ENCODE assay signal across 16 cellular contexts in the genomic region with DNA sequence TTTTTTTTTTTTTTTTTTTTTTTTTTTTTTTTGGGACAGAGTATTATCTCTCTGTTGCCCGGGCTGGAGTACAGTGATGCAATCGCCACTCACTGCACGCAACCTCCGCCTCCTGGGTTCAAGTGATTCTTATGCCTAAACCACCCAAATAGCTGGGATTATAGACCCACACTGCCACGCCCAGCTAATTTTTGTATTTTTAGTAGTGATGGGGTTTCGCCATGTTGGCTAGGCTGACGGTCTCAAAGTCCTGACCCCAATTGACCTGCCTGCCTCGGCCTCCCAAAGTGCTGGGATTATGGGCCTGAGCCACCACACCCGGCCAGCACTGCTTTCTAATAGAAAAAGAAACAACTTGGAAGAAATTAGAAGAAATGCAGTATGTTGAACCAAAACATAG. TPM values are rescaled to one million over a fixed set of nuclear protein-coding genes. Genes with fewer than 3 reads are reported as not detected.
DNase-seq lines count a peak whose midpoint lies in the region; ATAC-seq and TF ChIP-seq lines count a peak whose summit lies in the region.
"Had no signal": no experiment of that assay in that cellular context is flagged by ENCODE, and none has a peak within 500 bp of the region (broad histone marks: within the 10 kb centered on the region; RNA-seq: fewer than 3 reads in every experiment).

No MANE protein-coding gene starts in this region.

- no peaks in the 10 kb centered on the region for H4K20me1 ChIP-seq in H9 (ENCODE audit: control insufficient read depth, insufficient read depth, insufficient read length)
- no peaks in the 10 kb centered on the region for H4K20me1 ChIP-seq in neural progenitor cell (ENCODE audit: low read depth)

- no peaks in the 10 kb centered on the region for H3K23me2 ChIP-seq in H9 (ENCODE audit: insufficient read length, low read depth, low read length, poor library complexity, severe bottlenecking)

- H2BK15ac ChIP-seq in H9 (ENCODE audit: low read depth, low read length), result no peak overlapping the region

- no peak overlapping the region for H3T11ph ChIP-seq in H9 (ENCODE audit: low read length)

- ATAC-seq in gastroesophageal sphincter, result peak; percentile 77
- peak in 2 of 4 donors; percentile 54 to 56 for ATAC-seq in psoas muscle

- no CpG with 5 or more reads among the region's 9 CpGs for WGBS in H9 (ENCODE audit: extremely low coverage, insufficient read length, low lambda C conversion rate)
- 80 to 87% methylated on average over 6 to 7 of the region's 9 CpGs for WGBS in gastroesophageal sphincter (ENCODE audit: low coverage in 1 of 2), 2 donors
- 84 to 87% (median 87%) methylated on average over 9 of the region's 9 CpGs for WGBS in psoas muscle, 3 donors

- H4K5ac ChIP-seq in H9 (ENCODE audit: insufficient read length, low read depth, low read length), result no peak overlapping the region

- no peak overlapping the region for H3K14ac ChIP-seq in H9 (ENCODE audit: insufficient read depth, low read length)

- H4K91ac ChIP-seq in H9 (ENCODE audit: insufficient read length, low read depth, low read length), result no peak overlapping the region

- H3K4me2 ChIP-seq in H9 (ENCODE audit: insufficient read depth, insufficient read length, low read length) (no peak overlapping the region), neural progenitor cell (no peak overlapping the region)

- no peak overlapping the region for H3K4me3 Mint-ChIP-seq in H9
- no peak overlapping the region for H3K4me3 Mint-ChIP-seq in neural progenitor cell
- H3K4me3 Mint-ChIP-seq in activated T-cell treated with anti-CD3 and anti-CD28 coated beads, Interleukin-2, amount 50 U/mL, for 24 hours, result no peak overlapping the region
- H3K4me3 Mint-ChIP-seq: CD4-positive, alpha-beta memory T cell had no signal

- DNase-seq in H9, result no peak
- peak; percentile 65 to 71 for DNase-seq in psoas muscle
- DNase-seq in effector CD8-positive, alpha-beta T cell (lab: John Stamatoyannopoulos, UW), result no peak
- no peak for DNase-seq in neural progenitor cell (ENCODE audit: low spot score)
- DNase-seq in NK-92 (lab: John Stamatoyannopoulos, UW; ENCODE audit: unreplicated experiment), result no peak
- DNase-seq in activated T-cell treated with anti-CD3 and anti-CD28 coated beads, Interleukin-2, amount 50 U/mL, for 24 hours, result no peak
- DNase-seq: CD4-positive, alpha-beta memory T cell; GF-D8; GM23248; KBM-7; NCI-H1048; NCI-H146; NCI-H2171; NCI-H82 had no signal

- no peak overlapping the region for H3K56ac ChIP-seq in H9 (ENCODE audit: insufficient read length, low read depth, low read length)

- H3K27me3 Mint-ChIP-seq in H9 (ENCODE audit: low read depth) (no peaks in the 10 kb centered on the region), neural progenitor cell (ENCODE audit: insufficient read depth, low read depth) (peaks cover 2% of the 10 kb centered on the region)
- H3K27me3 Mint-ChIP-seq in activated T-cell treated with anti-CD3 and anti-CD28 coated beads, Interleukin-2, amount 50 U/mL, for 24 hours, result no peaks in the 10 kb centered on the region
- H3K27me3 Mint-ChIP-seq: CD4-positive, alpha-beta memory T cell had no signal

- peaks cover 7% of the 10 kb centered on the region; the same call in 1 of the 2 replicates for H3K4me1 ChIP-seq in H9 (ENCODE audit: insufficient read depth, low read length)
- H3K4me1 ChIP-seq in gastroesophageal sphincter, result no peaks in the 10 kb centered on the region
- no peaks in the 10 kb centered on the region for H3K4me1 ChIP-seq in psoas muscle
- no peaks in the 10 kb centered on the region for H3K4me1 ChIP-seq in neural progenitor cell

- no peak overlapping the region for H3K4ac ChIP-seq in H9 (ENCODE audit: low read depth, low read length)

- intact Hi-C loops in psoas muscle (cut with DNase I), result no loop called here

- H2BK20ac ChIP-seq in H9 (ENCODE audit: low read depth, low read length, poor library complexity, severe bottlenecking), result no peak overlapping the region

- no peak overlapping the region for H2BK12ac ChIP-seq in H9 (ENCODE audit: insufficient read length, low read depth, low read length)

- peaks cover 0 to 76% of the 10 kb centered on the region in 2 donors for H3K36me3 ChIP-seq in gastroesophageal sphincter
- peaks cover 5 to 79% of the 10 kb centered on the region in 2 donors for H3K36me3 ChIP-seq in psoas muscle (ENCODE audit: insufficient read depth in 1 of 2, low read depth in 1 of 2)
- peaks cover 5% of the 10 kb centered on the region for H3K36me3 ChIP-seq in neural progenitor cell

- no peak for TF ChIP-seq POLR2A in gastroesophageal sphincter (IDR thresholded peaks at IDR 0.05)

- H3F3A ChIP-seq in neural progenitor cell (ENCODE audit: low read depth), result no peaks in the 10 kb centered on the region

- no peaks in the 10 kb centered on the region for H3K79me1 ChIP-seq in H9 (ENCODE audit: insufficient read depth, low read depth, low read length, poor library complexity, severe bottlenecking)

- no peak overlapping the region for H2AK5ac ChIP-seq in H9 (ENCODE audit: insufficient read length, low read length)

- H3K9me3 Mint-ChIP-seq in H9 (no peaks in the 10 kb centered on the region), neural progenitor cell (no peaks in the 10 kb centered on the region)
- no peaks in the 10 kb centered on the region for H3K9me3 Mint-ChIP-seq in activated T-cell treated with anti-CD3 and anti-CD28 coated beads, Interleukin-2, amount 50 U/mL, for 24 hours
- H3K9me3 Mint-ChIP-seq: CD4-positive, alpha-beta memory T cell had no signal

- H3K18ac ChIP-seq in H9 (ENCODE audit: insufficient read length, low read depth, low read length), result no peak overlapping the region

- H3K79me2 ChIP-seq in H9 (ENCODE audit: insufficient read depth, low read length), result no peaks in the 10 kb centered on the region
- no peaks in the 10 kb centered on the region for H3K79me2 ChIP-seq in neural progenitor cell (ENCODE audit: low read depth)

- H4K8ac ChIP-seq in H9 (replicated peaks; ENCODE audit: insufficient read length, low read depth, low read length), result no peak overlapping the region

- no peaks in the 10 kb centered on the region for H3K27me3 ChIP-seq in H9 (ENCODE audit: insufficient read depth, low read length)
- H3K27me3 ChIP-seq in gastroesophageal sphincter, result no peaks in the 10 kb centered on the region
- no peaks in the 10 kb centered on the region for H3K27me3 ChIP-seq in psoas muscle (ENCODE audit: insufficient read depth in 3 of 3, low read length in 2 of 3)
- no peaks in the 10 kb centered on the region for H3K27me3 ChIP-seq in neural progenitor cell

- TF ChIP-seq CTCF in H9 (conservative IDR thresholded peaks at IDR 0.05) (no peak), VCaP (conservative IDR thresholded peaks at IDR 0.05) (no peak), gastroesophageal sphincter (IDR thresholded peaks at IDR 0.05) (no peak), psoas muscle (IDR thresholded peaks at IDR 0.05) (no peak), neural progenitor cell (IDR thresholded peaks at IDR 0.05) (no peak)

- H3K36me3 Mint-ChIP-seq in H9 (ENCODE audit: insufficient read depth in 1 of 3, low read depth in 3 of 3) (peaks cover 34 to 57% (median 56%) of the 10 kb centered on the region in 3 experiments; a peak in 6 of 7 replicates), neural progenitor cell (peaks cover 25% of the 10 kb centered on the region)
- peaks cover 83% of the 10 kb centered on the region for H3K36me3 Mint-ChIP-seq in activated T-cell treated with anti-CD3 and anti-CD28 coated beads, Interleukin-2, amount 50 U/mL, for 24 hours (ENCODE audit: low read depth)

- no peak overlapping the region for H3K23ac ChIP-seq in H9 (ENCODE audit: insufficient read length, low read depth, low read length)

- peak overlapping the region in 2 of 3 experiments; percentile 35 to 62; a peak in 2 of 7 replicates for H3K27ac Mint-ChIP-seq in H9
- no peak overlapping the region for H3K27ac Mint-ChIP-seq in neural progenitor cell
- no peak overlapping the region for H3K27ac Mint-ChIP-seq in activated T-cell treated with anti-CD3 and anti-CD28 coated beads, Interleukin-2, amount 50 U/mL, for 24 hours

- H3K9ac ChIP-seq in H9 (ENCODE audit: extremely low read depth, insufficient read length, low read length) (no peak overlapping the region), neural progenitor cell (no peak overlapping the region)
- H3K9ac ChIP-seq: GM23248 had no signal

- no peak overlapping the region for H2BK120ac ChIP-seq in H9 (ENCODE audit: low read depth, low read length, poor library complexity, severe bottlenecking)

- H3K27ac ChIP-seq in H9 (ENCODE audit: insufficient read length, low read depth, low read length) (no peak overlapping the region), VCaP (peak overlapping the region; percentile 65), gastroesophageal sphincter (no peak overlapping the region), psoas muscle (no peak overlapping the region), neural progenitor cell (no peak overlapping the region)
- H3K27ac ChIP-seq: GM23248 had no signal

- no peaks in the 10 kb centered on the region for H3K9me3 ChIP-seq in H9 (ENCODE audit: control insufficient read depth, low read depth, low read length)
- H3K9me3 ChIP-seq in gastroesophageal sphincter, result no peaks in the 10 kb centered on the region
- H3K9me3 ChIP-seq in psoas muscle, result no peaks in the 10 kb centered on the region
- no peaks in the 10 kb centered on the region for H3K9me3 ChIP-seq in neural progenitor cell (ENCODE audit: low read depth)

- H2AFZ ChIP-seq in H9 (ENCODE audit: low read length) (no peak overlapping the region), neural progenitor cell (replicated peaks) (no peak overlapping the region)
- H2AFZ ChIP-seq: GM23248 had no signal

- no peak overlapping the region for H3K4me3 ChIP-seq in gastroesophageal sphincter
- no peak overlapping the region for H3K4me3 ChIP-seq in psoas muscle
- H3K4me3 ChIP-seq in neural progenitor cell, result no peak overlapping the region
- H3K4me3 ChIP-seq: GM23248 had no signal

- no peak for TF ChIP-seq EP300 in gastroesophageal sphincter (IDR thresholded peaks at IDR 0.05)

- no peak overlapping the region for H2BK5ac ChIP-seq in H9 (ENCODE audit: insufficient read length, low read length)

- H3K4me1 Mint-ChIP-seq in H9, result peaks cover 37 to 44% of the 10 kb centered on the region in 2 experiments
- H3K4me1 Mint-ChIP-seq in neural progenitor cell, result no peaks in the 10 kb centered on the region
- peaks cover 12% of the 10 kb centered on the region for H3K4me1 Mint-ChIP-seq in activated T-cell treated with anti-CD3 and anti-CD28 coated beads, Interleukin-2, amount 50 U/mL, for 24 hours (ENCODE audit: low read depth)

RNA-seq across cellular contexts. Expression of a gene that starts 39.2 kb away (rescaled TPM):
- total RNA-seq in H9 (2021), result 62.6 and 63.3 TPM in 2 replicates
- total RNA-seq in gastroesophageal sphincter, result 10 to 100 TPM; 39.3 to 62.9 (median 58.9) TPM
- 10 to 100 TPM; 55.2 to 64.3 (median 57.8) TPM for total RNA-seq in psoas muscle
- polyA plus RNA-seq in psoas muscle, result 100 to 1,000 TPM in 1 of 3 donors, 10 to 100 TPM in 2; 80.3 to 181 (median 82.0) TPM
- 45.2 and 50.0 TPM in 2 replicates for total RNA-seq in neural progenitor cell (ENCODE audit: low replicate concordance)

Comparison
In these comparisons a context has a peak if more than half of its experiments do, and no peak if none do; other contexts are left out.
1. DNase-seq: peak in psoas muscle (2 of 2); none in H9 (single experiment), effector CD8-positive, alpha-beta T cell (single experiment), neural progenitor cell (single experiment), NK-92 (single experiment) and activated T-cell treated with anti-CD3 and anti-CD28 coated beads, Interleukin-2, amount 50 U/mL, for 24 hours (single experiment).
2. H3K27ac Mint-ChIP-seq: peak in H9 (2 of 3); none in neural progenitor cell (single experiment) and activated T-cell treated with anti-CD3 and anti-CD28 coated beads, Interleukin-2, amount 50 U/mL, for 24 hours (single experiment).